ENCODE assay signal across 1 cellular context in the genomic region with DNA sequence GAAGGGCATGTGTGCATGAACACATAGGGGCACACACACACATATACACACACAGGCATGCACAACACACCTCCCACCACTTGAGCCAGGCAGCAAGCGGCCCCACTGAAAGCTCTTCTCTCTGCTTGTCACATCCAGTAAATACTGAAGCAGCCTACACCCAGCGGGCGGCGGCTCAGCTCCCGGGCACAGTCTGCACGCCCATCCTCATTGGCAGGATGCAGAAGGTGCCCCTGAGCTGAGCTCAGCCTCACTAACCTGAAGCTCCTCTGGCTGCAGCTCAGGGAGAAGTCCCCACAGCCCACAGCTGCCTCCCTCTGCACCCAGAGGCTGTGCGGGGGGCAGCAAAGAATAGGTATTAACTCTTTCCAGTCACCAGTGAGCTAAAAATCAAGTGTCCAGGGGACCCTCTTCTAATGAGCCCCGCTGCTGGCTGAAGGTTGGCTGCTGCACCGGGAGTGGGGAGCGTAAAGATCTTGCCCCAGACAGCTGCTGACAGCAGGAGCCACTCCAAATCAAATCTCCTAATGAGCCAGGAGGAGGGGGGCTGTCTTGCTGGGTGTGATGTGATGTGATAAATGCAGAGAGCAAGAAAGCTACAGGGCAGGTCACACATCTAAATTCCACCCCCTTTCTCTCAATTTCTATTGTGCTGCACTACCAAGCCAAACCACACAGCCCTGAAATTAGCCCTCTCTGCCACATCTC.
TF ChIP-seq lines count a peak whose summit lies in the region.

No MANE protein-coding gene starts in this region.

TF ChIP-seq in neural cell, 6 proteins besides CTCF, POLR2A, EP300 and RAD21 (continued from another document):
- TF ChIP-seq, protein P1, sequence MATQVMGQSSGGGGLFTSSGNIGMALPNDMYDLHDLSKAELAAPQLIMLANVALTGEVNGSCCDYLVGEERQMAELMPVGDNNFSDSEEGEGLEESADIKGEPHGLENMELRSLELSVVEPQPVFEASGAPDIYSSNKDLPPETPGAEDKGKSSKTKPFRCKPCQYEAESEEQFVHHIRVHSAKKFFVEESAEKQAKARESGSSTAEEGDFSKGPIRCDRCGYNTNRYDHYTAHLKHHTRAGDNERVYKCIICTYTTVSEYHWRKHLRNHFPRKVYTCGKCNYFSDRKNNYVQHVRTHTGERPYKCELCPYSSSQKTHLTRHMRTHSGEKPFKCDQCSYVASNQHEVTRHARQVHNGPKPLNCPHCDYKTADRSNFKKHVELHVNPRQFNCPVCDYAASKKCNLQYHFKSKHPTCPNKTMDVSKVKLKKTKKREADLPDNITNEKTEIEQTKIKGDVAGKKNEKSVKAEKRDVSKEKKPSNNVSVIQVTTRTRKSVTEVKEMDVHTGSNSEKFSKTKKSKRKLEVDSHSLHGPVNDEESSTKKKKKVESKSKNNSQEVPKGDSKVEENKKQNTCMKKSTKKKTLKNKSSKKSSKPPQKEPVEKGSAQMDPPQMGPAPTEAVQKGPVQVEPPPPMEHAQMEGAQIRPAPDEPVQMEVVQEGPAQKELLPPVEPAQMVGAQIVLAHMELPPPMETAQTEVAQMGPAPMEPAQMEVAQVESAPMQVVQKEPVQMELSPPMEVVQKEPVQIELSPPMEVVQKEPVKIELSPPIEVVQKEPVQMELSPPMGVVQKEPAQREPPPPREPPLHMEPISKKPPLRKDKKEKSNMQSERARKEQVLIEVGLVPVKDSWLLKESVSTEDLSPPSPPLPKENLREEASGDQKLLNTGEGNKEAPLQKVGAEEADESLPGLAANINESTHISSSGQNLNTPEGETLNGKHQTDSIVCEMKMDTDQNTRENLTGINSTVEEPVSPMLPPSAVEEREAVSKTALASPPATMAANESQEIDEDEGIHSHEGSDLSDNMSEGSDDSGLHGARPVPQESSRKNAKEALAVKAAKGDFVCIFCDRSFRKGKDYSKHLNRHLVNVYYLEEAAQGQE (IDR thresholded peaks at IDR 0.05; ENCODE audit: borderline replicate concordance) = no peak
- no peak for TF ChIP-seq POLR2AphosphoS5 (IDR thresholded peaks at IDR 0.05)
- no peak for TF ChIP-seq TAF1 (IDR thresholded peaks at IDR 0.05; ENCODE audit: low read depth)
- no peak for TF ChIP-seq MXI1 (conservative IDR thresholded peaks at IDR 0.05; ENCODE audit: poor library complexity, severe bottlenecking)
